Comparison of ENCODE assay signal across 8 cellular contexts in genomic region chr2:96533292-96534073, GRCh38. TPM values are rescaled to one million over a fixed set of nuclear protein-coding genes. Genes with fewer than 3 reads are reported as not detected.
DNase-seq lines count a peak whose midpoint lies in the region; ATAC-seq and TF ChIP-seq lines count a peak whose summit lies in the region.

No MANE protein-coding gene starts in this region.

- ATAC-seq in GM18519 (IDR thresholded peaks at IDR 0.05; ENCODE audit: low FRiP score, unreplicated experiment) (no peak), HG03139 (IDR thresholded peaks at IDR 0.05; ENCODE audit: unreplicated experiment) (no peak), HG03432 (IDR thresholded peaks at IDR 0.05; ENCODE audit: unreplicated experiment) (no peak)
- ATAC-seq in stimulated activated memory B cell treated with anti-CD40 and anti-IgM and Interleukin-4, amounts not matched to agents 10 μg/mL and 1 μg/mL and 100 μg/mL, for 72 hours = no peak

- no peak overlapping the region for H3K9ac ChIP-seq in endodermal cell (ENCODE audit: extremely low read depth, low read length, poor library complexity, severe bottlenecking)

- no peak for TF ChIP-seq CTCF in NB4 (IDR thresholded peaks at IDR 0.05; ENCODE audit: low read depth, low read length)
- TF ChIP-seq CTCF in endodermal cell (conservative IDR thresholded peaks at IDR 0.05) = no peak

- H3K4me3 ChIP-seq in NB4 (ENCODE audit: low read depth, low read length) (no peak overlapping the region), endodermal cell (ENCODE audit: low read length) (no peak overlapping the region)

- H3K9me3 Mint-ChIP-seq in endodermal cell = no peaks in the 10 kb centered on the region
- H3K9me3 Mint-ChIP-seq in stimulated activated memory B cell treated with anti-CD40 and anti-IgM and Interleukin-4, amounts not matched to agents 10 μg/mL and 1 μg/mL and 100 μg/mL, for 72 hours = no peaks in the 10 kb centered on the region

- no peaks in the 10 kb centered on the region for H3K9me3 ChIP-seq in endodermal cell (ENCODE audit: control insufficient read depth, low read length)

- H3K4me1 ChIP-seq in endodermal cell (ENCODE audit: control insufficient read depth, insufficient read depth, low read length) = no peaks in the 10 kb centered on the region

- H3K4me3 Mint-ChIP-seq in endodermal cell = no peak overlapping the region
- H3K4me3 Mint-ChIP-seq in stimulated activated memory B cell treated with anti-CD40 and anti-IgM and Interleukin-4, amounts not matched to agents 10 μg/mL and 1 μg/mL and 100 μg/mL, for 72 hours = no peak overlapping the region

- no peak overlapping the region for H3K27ac Mint-ChIP-seq in endodermal cell
- no peak overlapping the region for H3K27ac Mint-ChIP-seq in stimulated activated memory B cell treated with anti-CD40 and anti-IgM and Interleukin-4, amounts not matched to agents 10 μg/mL and 1 μg/mL and 100 μg/mL, for 72 hours

- 61 to 65% methylated on average over 3 to 8 of the region's 8 CpGs for WGBS in endodermal cell (ENCODE audit: insufficient coverage in 1 of 2, insufficient read length in 1 of 2), 2 experiments

- H3K36me3 ChIP-seq in endodermal cell (ENCODE audit: control insufficient read depth, insufficient read depth, low read length) = no peaks in the 10 kb centered on the region

- no peaks in the 10 kb centered on the region for H3K36me3 Mint-ChIP-seq in endodermal cell (ENCODE audit: low read depth)
- peaks cover 9% of the 10 kb centered on the region for H3K36me3 Mint-ChIP-seq in stimulated activated memory B cell treated with anti-CD40 and anti-IgM and Interleukin-4, amounts not matched to agents 10 μg/mL and 1 μg/mL and 100 μg/mL, for 72 hours

- no peak overlapping the region for H3K27ac ChIP-seq in endodermal cell (ENCODE audit: low read depth, low read length)

- DNase-seq in AML-193 (lab: John Stamatoyannopoulos, UW) (peak; percentile 21 to 39), NB4 (ENCODE audit: low read depth) (peak; percentile 56), endodermal cell (peak; percentile 54), occipital lobe (lab: John Stamatoyannopoulos, UW) (peak; percentile 23)

- peaks cover 32% of the 10 kb centered on the region for H3K27me3 Mint-ChIP-seq in endodermal cell (ENCODE audit: insufficient read depth)
- no peaks in the 10 kb centered on the region for H3K27me3 Mint-ChIP-seq in stimulated activated memory B cell treated with anti-CD40 and anti-IgM and Interleukin-4, amounts not matched to agents 10 μg/mL and 1 μg/mL and 100 μg/mL, for 72 hours

- peaks cover 6% of the 10 kb centered on the region for H3K4me1 Mint-ChIP-seq in endodermal cell
- H3K4me1 Mint-ChIP-seq in stimulated activated memory B cell treated with anti-CD40 and anti-IgM and Interleukin-4, amounts not matched to agents 10 μg/mL and 1 μg/mL and 100 μg/mL, for 72 hours = peaks cover 73% of the 10 kb centered on the region

- TF ChIP-seq POLR2A in NB4 (IDR thresholded peaks at IDR 0.05; ENCODE audit: extremely low read depth, insufficient read length) = no peak

- peaks cover 15% of the 10 kb centered on the region for H3K27me3 ChIP-seq in endodermal cell (ENCODE audit: control insufficient read depth, insufficient read depth, low read length, poor library complexity, severe bottlenecking)

RNA-seq across cellular contexts. Expression of gene ARID5A, which starts 3.1 kb away (rescaled TPM):
- total RNA-seq in endodermal cell (1 to 10 TPM; 1.8 to 3.5 TPM), occipital lobe (1.2 TPM)
- polyA plus RNA-seq in endodermal cell (2013, experiment 1 of 2) = 6.4 TPM
- 6.9 TPM for polyA plus RNA-seq in endodermal cell (2013, experiment 2 of 2)

RNA-seq across cellular contexts. Expression of gene NEURL3, which starts 28.3 kb away (rescaled TPM):
- total RNA-seq in endodermal cell (not detected), occipital lobe (0.16 TPM)
- not detected for polyA plus RNA-seq in endodermal cell (2013, experiment 1 of 2)
- not detected for polyA plus RNA-seq in endodermal cell (2013, experiment 2 of 2)
